Comparison of ENCODE assay signal across 13 cellular contexts in genomic region chr11:133896028-133896427, GRCh38.
A peak's percentile ranks its signal among the peaks of the same experiment; 100 is the strongest.
DNase-seq lines count a peak whose midpoint lies in the region; ATAC-seq lines count a peak whose summit lies in the region.
"Had no signal": no experiment of that assay in that cellular context is flagged by ENCODE, and none has a peak within 500 bp of the region (broad histone marks: within the 10 kb centered on the region; RNA-seq: fewer than 3 reads in every experiment).

No MANE protein-coding gene starts in this region.

- DNase-seq in islet precursor cell, result peak; percentile 45
- no peak for DNase-seq in OCI-M2 (lab: John Stamatoyannopoulos, UW; ENCODE audit: unreplicated experiment)
- DNase-seq in retina, result no peak
- no peak for DNase-seq in SIG-M5 treated with dmso at 0.1 percent for 504 hours (lab: John Stamatoyannopoulos, UW; ENCODE audit: unreplicated experiment)
- DNase-seq: amygdala; CD4-positive, CD25-positive, alpha-beta regulatory T cell; colonic mucosa; right cardiac atrium had no signal

- ATAC-seq in GM18519 (IDR thresholded peaks at IDR 0.05; ENCODE audit: low FRiP score, unreplicated experiment), result peak; percentile 71
- ATAC-seq in GM21515 (IDR thresholded peaks at IDR 0.05; ENCODE audit: unreplicated experiment), result peak; percentile 42
- peak; percentile 44 for ATAC-seq in HG03378 (IDR thresholded peaks at IDR 0.05; ENCODE audit: unreplicated experiment)
- ATAC-seq: HepG2; naive thymus-derived CD4-positive, alpha-beta T cell; right cardiac atrium had no signal
